8 cellular contexts compared by ENCODE assay signal in the genomic region with DNA sequence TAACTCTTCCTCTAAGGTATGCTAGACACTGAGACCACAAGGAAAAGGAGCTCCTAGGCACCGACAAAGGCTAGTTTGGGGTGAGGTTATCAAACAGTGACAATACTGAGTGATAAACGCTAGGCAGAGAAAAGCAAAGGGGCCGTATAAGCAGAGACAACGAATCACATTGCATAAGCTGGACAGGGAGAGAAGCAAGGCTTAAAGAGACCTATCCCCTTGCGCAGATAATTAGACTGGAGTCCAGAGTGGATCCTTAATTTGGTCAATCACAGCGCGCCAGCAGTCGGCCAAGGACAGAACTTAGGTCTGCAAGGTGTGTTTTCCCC. TPM values are rescaled to one million over a fixed set of nuclear protein-coding genes. Genes with fewer than 3 reads are reported as not detected.
DNase-seq lines count a peak whose midpoint lies in the region; ATAC-seq and TF ChIP-seq lines count a peak whose summit lies in the region.

No MANE protein-coding gene starts in this region.

- TF ChIP-seq CTCF in OCI-LY1 (IDR thresholded peaks at IDR 0.05; ENCODE audit: low read length) (no peak), natural killer cell (IDR thresholded peaks at IDR 0.05) (no peak)

- H3K4me2 ChIP-seq in OCI-LY1 (ENCODE audit: low read length): peak overlapping the region; percentile 100

- H3K4me3 ChIP-seq in OCI-LY1 (ENCODE audit: low read depth, low read length, poor library complexity, severe bottlenecking) (peak overlapping the region; percentile 97), endocrine pancreas (ENCODE audit: control insufficient read depth, insufficient read depth, low read length) (peak overlapping the region; percentile 86)

- H3K36me3 Mint-ChIP-seq in natural killer cell: no peaks in the 10 kb centered on the region

- H3K27me3 ChIP-seq in OCI-LY1 (ENCODE audit: insufficient read depth, low read length) (no peaks in the 10 kb centered on the region), endocrine pancreas (ENCODE audit: control insufficient read depth, insufficient read depth, low read length) (no peaks in the 10 kb centered on the region)

- H3K9me3 ChIP-seq in OCI-LY1 (ENCODE audit: low read length) (no peaks in the 10 kb centered on the region), endocrine pancreas (ENCODE audit: control insufficient read depth, low read length) (no peaks in the 10 kb centered on the region)

- H2AFZ ChIP-seq in OCI-LY1 (ENCODE audit: low read length): no peak overlapping the region

- H3F3A ChIP-seq in OCI-LY1 (ENCODE audit: insufficient read depth, low read length): no peaks in the 10 kb centered on the region

- peaks cover 26 to 27% of the 10 kb centered on the region in 2 donors for H3K4me1 Mint-ChIP-seq in natural killer cell

- peak overlapping the region; percentile 55 for H3K27ac ChIP-seq in OCI-LY1 (ENCODE audit: low read depth, low read length, poor library complexity, severe bottlenecking)

- no peaks in the 10 kb centered on the region for H3K9me2 ChIP-seq in OCI-LY1 (ENCODE audit: low read depth, low read length)

- DNase-seq in natural killer cell: no peak
- no peak for DNase-seq in MV-4-11 (lab: John Stamatoyannopoulos, UW)
- no peak for DNase-seq in stimulated activated CD4-positive, alpha-beta T cell treated with anti-CD3 and anti-CD28 coated beads, Interleukin-2, amount 100 ng/mL, for 48 hours
- no peak for DNase-seq in cortex of kidney (lab: John Stamatoyannopoulos, UW)

- peaks cover 25% of the 10 kb centered on the region for H3K4me1 ChIP-seq in OCI-LY1 (ENCODE audit: insufficient read depth, low read length, severe bottlenecking)
- H3K4me1 ChIP-seq in endocrine pancreas (ENCODE audit: control insufficient read depth, insufficient read depth, low read length): peaks cover 3% of the 10 kb centered on the region

- ATAC-seq in GM19395 (IDR thresholded peaks at IDR 0.05; ENCODE audit: unreplicated experiment) (peak; percentile 3), natural killer cell (peak; percentile 20 to 26 (median 20)), GM21423 (IDR thresholded peaks at IDR 0.05; ENCODE audit: unreplicated experiment) (no peak)

- peaks cover 35% of the 10 kb centered on the region for H3K36me3 ChIP-seq in OCI-LY1 (ENCODE audit: insufficient read depth, low read length)
- peaks cover 2% of the 10 kb centered on the region for H3K36me3 ChIP-seq in endocrine pancreas (ENCODE audit: control insufficient read depth, insufficient read depth, low read length)

- no peaks in the 10 kb centered on the region for H3K27me3 Mint-ChIP-seq in natural killer cell (ENCODE audit: low read depth in 2 of 2)

- intact Hi-C loops in natural killer cell (cut with micrococcal nuclease): loop anchor here (1.0 to 5.0 kb wide), 3 partner anchors 49 to 188 kb away; a partner anchor contains a TSS

- peaks cover 12% of the 10 kb centered on the region for H3K79me2 ChIP-seq in OCI-LY1 (ENCODE audit: insufficient read depth, low read length)

- H3K27ac Mint-ChIP-seq in natural killer cell: peak overlapping the region; percentile 93 to 99

- peak overlapping the region; percentile 96 for H3K4me3 Mint-ChIP-seq in natural killer cell

- H4K20me1 ChIP-seq in OCI-LY1 (ENCODE audit: insufficient read depth, low read length): no peaks in the 10 kb centered on the region

- peak overlapping the region; percentile 97 for H3K9ac ChIP-seq in OCI-LY1 (ENCODE audit: low read length)
- peak overlapping the region; percentile 91 for H3K9ac ChIP-seq in endocrine pancreas (ENCODE audit: control insufficient read depth, insufficient read depth, low read length)

- no peaks in the 10 kb centered on the region for H3K9me3 Mint-ChIP-seq in natural killer cell

RNA-seq across cellular contexts. Expression of a gene that starts 0.5 kb away (rescaled TPM):
- 10 to 100 TPM; 21.9 to 23.2 (median 22.1) TPM for total RNA-seq in natural killer cell

RNA-seq across cellular contexts. Expression of a gene that starts 50.9 kb away (rescaled TPM):
- 100 to 1,000 TPM; 150 to 244 (median 192) TPM for total RNA-seq in natural killer cell
